In the genomic region with DNA sequence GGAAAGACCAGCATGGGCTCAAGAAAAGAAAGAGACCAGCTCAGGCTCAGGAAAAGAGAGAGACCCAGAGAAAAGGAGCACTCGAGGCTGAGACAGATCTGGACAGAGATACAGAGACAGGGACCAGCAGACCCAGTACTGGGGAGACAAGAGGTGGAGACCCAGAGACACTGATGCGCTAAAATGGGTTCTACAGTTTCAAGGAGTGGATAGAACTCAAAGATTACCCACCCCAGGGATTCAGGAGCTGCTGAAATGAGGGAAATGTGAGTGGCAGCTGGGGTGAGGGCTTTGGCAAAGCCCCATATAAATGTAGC, we compare ENCODE assay signal across 1 cellular context.
TF ChIP-seq lines count a peak whose summit lies in the region.

No MANE protein-coding gene starts in this region.

TF ChIP-seq in GM23338, 12 proteins besides CTCF, POLR2A, EP300 and RAD21 (continued from another document):
- TF ChIP-seq, protein P1, sequence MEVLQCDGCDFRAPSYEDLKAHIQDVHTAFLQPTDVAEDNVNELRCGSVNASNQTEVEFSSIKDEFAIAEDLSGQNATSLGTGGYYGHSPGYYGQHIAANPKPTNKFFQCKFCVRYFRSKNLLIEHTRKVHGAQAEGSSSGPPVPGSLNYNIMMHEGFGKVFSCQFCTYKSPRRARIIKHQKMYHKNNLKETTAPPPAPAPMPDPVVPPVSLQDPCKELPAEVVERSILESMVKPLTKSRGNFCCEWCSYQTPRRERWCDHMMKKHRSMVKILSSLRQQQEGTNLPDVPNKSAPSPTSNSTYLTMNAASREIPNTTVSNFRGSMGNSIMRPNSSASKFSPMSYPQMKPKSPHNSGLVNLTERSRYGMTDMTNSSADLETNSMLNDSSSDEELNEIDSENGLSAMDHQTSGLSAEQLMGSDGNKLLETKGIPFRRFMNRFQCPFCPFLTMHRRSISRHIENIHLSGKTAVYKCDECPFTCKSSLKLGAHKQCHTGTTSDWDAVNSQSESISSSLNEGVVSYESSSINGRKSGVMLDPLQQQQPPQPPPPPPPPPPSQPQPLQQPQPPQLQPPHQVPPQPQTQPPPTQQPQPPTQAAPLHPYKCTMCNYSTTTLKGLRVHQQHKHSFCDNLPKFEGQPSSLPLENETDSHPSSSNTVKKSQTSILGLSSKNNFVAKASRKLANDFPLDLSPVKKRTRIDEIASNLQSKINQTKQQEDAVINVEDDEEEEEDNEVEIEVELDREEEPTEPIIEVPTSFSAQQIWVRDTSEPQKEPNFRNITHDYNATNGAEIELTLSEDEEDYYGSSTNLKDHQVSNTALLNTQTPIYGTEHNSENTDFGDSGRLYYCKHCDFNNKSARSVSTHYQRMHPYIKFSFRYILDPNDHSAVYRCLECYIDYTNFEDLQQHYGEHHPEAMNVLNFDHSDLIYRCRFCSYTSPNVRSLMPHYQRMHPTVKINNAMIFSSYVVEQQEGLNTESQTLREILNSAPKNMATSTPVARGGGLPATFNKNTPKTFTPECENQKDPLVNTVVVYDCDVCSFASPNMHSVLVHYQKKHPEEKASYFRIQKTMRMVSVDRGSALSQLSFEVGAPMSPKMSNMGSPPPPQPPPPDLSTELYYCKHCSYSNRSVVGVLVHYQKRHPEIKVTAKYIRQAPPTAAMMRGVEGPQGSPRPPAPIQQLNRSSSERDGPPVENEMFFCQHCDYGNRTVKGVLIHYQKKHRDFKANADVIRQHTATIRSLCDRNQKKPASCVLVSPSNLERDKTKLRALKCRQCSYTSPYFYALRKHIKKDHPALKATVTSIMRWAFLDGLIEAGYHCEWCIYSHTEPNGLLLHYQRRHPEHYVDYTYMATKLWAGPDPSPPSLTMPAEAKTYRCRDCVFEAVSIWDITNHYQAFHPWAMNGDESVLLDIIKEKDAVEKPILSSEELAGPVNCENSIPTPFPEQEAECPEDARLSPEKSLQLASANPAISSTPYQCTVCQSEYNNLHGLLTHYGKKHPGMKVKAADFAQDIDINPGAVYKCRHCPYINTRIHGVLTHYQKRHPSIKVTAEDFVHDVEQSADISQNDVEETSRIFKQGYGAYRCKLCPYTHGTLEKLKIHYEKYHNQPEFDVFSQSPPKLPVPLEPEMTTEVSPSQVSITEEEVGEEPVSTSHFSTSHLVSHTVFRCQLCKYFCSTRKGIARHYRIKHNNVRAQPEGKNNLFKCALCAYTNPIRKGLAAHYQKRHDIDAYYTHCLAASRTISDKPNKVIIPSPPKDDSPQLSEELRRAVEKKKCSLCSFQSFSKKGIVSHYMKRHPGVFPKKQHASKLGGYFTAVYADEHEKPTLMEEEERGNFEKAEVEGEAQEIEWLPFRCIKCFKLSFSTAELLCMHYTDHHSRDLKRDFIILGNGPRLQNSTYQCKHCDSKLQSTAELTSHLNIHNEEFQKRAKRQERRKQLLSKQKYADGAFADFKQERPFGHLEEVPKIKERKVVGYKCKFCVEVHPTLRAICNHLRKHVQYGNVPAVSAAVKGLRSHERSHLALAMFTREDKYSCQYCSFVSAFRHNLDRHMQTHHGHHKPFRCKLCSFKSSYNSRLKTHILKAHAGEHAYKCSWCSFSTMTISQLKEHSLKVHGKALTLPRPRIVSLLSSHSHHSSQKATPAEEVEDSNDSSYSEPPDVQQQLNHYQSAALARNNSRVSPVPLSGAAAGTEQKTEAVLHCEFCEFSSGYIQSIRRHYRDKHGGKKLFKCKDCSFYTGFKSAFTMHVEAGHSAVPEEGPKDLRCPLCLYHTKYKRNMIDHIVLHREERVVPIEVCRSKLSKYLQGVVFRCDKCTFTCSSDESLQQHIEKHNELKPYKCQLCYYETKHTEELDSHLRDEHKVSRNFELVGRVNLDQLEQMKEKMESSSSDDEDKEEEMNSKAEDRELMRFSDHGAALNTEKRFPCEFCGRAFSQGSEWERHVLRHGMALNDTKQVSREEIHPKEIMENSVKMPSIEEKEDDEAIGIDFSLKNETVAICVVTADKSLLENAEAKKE (CRISPR knock-in tag; IDR thresholded peaks at IDR 0.05): no peak
- TF ChIP-seq POLR2AphosphoS5 (IDR thresholded peaks at IDR 0.05; ENCODE audit: low read depth) (no peak), NANOG (IDR thresholded peaks at IDR 0.05; ENCODE audit: borderline replicate concordance) (no peak), EZH2phosphoT487 (IDR thresholded peaks at IDR 0.05; ENCODE audit: unreplicated experiment) (no peak), EZH2 (IDR thresholded peaks at IDR 0.05; ENCODE audit: low read depth, unreplicated experiment) (no peak), ZNF114 (CRISPR knock-in tag; IDR thresholded peaks at IDR 0.05) (no peak), STAT1 (IDR thresholded peaks at IDR 0.05; ENCODE audit: unreplicated experiment) (no peak), ZNF331 (CRISPR knock-in tag; IDR thresholded peaks at IDR 0.05; ENCODE audit: low read depth) (no peak), JUNB (IDR thresholded peaks at IDR 0.05; ENCODE audit: unreplicated experiment) (no peak)
- TF ChIP-seq, protein P2, sequence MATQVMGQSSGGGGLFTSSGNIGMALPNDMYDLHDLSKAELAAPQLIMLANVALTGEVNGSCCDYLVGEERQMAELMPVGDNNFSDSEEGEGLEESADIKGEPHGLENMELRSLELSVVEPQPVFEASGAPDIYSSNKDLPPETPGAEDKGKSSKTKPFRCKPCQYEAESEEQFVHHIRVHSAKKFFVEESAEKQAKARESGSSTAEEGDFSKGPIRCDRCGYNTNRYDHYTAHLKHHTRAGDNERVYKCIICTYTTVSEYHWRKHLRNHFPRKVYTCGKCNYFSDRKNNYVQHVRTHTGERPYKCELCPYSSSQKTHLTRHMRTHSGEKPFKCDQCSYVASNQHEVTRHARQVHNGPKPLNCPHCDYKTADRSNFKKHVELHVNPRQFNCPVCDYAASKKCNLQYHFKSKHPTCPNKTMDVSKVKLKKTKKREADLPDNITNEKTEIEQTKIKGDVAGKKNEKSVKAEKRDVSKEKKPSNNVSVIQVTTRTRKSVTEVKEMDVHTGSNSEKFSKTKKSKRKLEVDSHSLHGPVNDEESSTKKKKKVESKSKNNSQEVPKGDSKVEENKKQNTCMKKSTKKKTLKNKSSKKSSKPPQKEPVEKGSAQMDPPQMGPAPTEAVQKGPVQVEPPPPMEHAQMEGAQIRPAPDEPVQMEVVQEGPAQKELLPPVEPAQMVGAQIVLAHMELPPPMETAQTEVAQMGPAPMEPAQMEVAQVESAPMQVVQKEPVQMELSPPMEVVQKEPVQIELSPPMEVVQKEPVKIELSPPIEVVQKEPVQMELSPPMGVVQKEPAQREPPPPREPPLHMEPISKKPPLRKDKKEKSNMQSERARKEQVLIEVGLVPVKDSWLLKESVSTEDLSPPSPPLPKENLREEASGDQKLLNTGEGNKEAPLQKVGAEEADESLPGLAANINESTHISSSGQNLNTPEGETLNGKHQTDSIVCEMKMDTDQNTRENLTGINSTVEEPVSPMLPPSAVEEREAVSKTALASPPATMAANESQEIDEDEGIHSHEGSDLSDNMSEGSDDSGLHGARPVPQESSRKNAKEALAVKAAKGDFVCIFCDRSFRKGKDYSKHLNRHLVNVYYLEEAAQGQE (IDR thresholded peaks at IDR 0.05; ENCODE audit: unreplicated experiment): no peak
- TF ChIP-seq, protein P3, sequence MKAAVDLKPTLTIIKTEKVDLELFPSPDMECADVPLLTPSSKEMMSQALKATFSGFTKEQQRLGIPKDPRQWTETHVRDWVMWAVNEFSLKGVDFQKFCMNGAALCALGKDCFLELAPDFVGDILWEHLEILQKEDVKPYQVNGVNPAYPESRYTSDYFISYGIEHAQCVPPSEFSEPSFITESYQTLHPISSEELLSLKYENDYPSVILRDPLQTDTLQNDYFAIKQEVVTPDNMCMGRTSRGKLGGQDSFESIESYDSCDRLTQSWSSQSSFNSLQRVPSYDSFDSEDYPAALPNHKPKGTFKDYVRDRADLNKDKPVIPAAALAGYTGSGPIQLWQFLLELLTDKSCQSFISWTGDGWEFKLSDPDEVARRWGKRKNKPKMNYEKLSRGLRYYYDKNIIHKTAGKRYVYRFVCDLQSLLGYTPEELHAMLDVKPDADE (IDR thresholded peaks at IDR 0.05): no peak
